In the genomic region with DNA sequence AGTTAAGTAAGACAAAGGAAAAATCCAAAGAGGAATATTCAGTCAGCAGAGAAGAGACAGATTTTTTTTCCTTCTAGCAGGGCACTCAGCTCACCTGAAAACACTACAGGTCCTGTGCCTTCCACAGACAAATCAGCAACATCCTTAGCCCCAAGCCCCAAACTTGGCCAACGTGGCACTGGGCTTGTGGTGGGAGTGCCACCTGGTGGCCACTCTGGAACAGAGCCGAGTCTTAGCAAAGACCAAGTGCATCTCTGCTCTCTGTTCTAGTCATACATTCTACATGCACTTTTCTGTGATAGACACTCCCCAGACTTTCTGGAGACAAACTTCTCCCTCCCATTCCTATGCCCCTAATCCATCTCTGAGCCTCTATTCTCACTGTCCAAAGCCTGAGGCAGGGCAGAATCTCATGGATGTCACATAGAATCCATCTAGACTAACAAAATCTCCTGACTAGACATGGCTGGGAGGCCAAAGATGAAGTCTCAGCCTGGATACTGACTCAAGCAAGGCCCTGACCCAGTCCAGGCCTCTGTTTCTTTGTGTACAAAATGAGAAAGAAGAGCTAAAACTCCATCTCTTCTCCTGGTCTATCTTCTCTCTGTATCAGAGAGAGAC, we compare ENCODE assay signal across 1 cellular context.
TF ChIP-seq lines count a peak whose summit lies in the region.

No MANE protein-coding gene starts in this region.

TF ChIP-seq in GM12878, 131 proteins besides CTCF, POLR2A, EP300 and RAD21 (continued from another document):
- TF ChIP-seq CBFB (IDR thresholded peaks at IDR 0.05; ENCODE audit: low read depth), result no peak
- no peak for TF ChIP-seq KDM1A (IDR thresholded peaks at IDR 0.05; ENCODE audit: borderline replicate concordance)
- no peak for TF ChIP-seq SREBF1 (IDR thresholded peaks at IDR 0.05; ENCODE audit: low read length)
- TF ChIP-seq, protein P1, sequence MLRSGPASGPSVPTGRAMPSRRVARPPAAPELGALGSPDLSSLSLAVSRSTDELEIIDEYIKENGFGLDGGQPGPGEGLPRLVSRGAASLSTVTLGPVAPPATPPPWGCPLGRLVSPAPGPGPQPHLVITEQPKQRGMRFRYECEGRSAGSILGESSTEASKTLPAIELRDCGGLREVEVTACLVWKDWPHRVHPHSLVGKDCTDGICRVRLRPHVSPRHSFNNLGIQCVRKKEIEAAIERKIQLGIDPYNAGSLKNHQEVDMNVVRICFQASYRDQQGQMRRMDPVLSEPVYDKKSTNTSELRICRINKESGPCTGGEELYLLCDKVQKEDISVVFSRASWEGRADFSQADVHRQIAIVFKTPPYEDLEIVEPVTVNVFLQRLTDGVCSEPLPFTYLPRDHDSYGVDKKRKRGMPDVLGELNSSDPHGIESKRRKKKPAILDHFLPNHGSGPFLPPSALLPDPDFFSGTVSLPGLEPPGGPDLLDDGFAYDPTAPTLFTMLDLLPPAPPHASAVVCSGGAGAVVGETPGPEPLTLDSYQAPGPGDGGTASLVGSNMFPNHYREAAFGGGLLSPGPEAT (IDR thresholded peaks at IDR 0.05; ENCODE audit: low read depth), result no peak
- peak; percentile 61; the same call in 1 of the 2 replicates for TF ChIP-seq MEF2A (IDR thresholded peaks at IDR 0.05; ENCODE audit: insufficient read depth, low read depth, low read length)
- TF ChIP-seq RB1 (IDR thresholded peaks at IDR 0.05; ENCODE audit: borderline replicate concordance), result peak; percentile 31; the same call in 1 of the 2 replicates
- no peak for TF ChIP-seq POLR2AphosphoS5 (IDR thresholded peaks at IDR 0.05; ENCODE audit: low read length)
- TF ChIP-seq PML (IDR thresholded peaks at IDR 0.05; ENCODE audit: low read length), result no peak
- no peak for TF ChIP-seq ZNF384 (IDR thresholded peaks at IDR 0.05; ENCODE audit: borderline replicate concordance, low read depth, low read length)
- TF ChIP-seq PAX8 (IDR thresholded peaks at IDR 0.05), result no peak
- no peak for TF ChIP-seq SMAD1 (IDR thresholded peaks at IDR 0.05; ENCODE audit: low read depth, partially characterized antibody)
- no peak for TF ChIP-seq TCF7 (IDR thresholded peaks at IDR 0.05; ENCODE audit: borderline replicate concordance)
- TF ChIP-seq, protein P2, sequence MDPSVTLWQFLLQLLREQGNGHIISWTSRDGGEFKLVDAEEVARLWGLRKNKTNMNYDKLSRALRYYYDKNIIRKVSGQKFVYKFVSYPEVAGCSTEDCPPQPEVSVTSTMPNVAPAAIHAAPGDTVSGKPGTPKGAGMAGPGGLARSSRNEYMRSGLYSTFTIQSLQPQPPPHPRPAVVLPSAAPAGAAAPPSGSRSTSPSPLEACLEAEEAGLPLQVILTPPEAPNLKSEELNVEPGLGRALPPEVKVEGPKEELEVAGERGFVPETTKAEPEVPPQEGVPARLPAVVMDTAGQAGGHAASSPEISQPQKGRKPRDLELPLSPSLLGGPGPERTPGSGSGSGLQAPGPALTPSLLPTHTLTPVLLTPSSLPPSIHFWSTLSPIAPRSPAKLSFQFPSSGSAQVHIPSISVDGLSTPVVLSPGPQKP (IDR thresholded peaks at IDR 0.05; ENCODE audit: low read depth, low read length), result no peak
- no peak for TF ChIP-seq SRF (IDR thresholded peaks at IDR 0.05; ENCODE audit: low read depth in 2 of 2, low read length in 2 of 2)
- TF ChIP-seq PBX3 (IDR thresholded peaks at IDR 0.05; ENCODE audit: insufficient replicate concordance, low read depth, low read length), result no peak
- peak; percentile 69; the same call in 1 of the 2 replicates for TF ChIP-seq NBN (IDR thresholded peaks at IDR 0.05)
- TF ChIP-seq, protein P3, sequence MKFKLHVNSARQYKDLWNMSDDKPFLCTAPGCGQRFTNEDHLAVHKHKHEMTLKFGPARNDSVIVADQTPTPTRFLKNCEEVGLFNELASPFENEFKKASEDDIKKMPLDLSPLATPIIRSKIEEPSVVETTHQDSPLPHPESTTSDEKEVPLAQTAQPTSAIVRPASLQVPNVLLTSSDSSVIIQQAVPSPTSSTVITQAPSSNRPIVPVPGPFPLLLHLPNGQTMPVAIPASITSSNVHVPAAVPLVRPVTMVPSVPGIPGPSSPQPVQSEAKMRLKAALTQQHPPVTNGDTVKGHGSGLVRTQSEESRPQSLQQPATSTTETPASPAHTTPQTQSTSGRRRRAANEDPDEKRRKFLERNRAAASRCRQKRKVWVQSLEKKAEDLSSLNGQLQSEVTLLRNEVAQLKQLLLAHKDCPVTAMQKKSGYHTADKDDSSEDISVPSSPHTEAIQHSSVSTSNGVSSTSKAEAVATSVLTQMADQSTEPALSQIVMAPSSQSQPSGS (IDR thresholded peaks at IDR 0.05; ENCODE audit: low read length), result no peak
- no peak; the same call in 1 of the 2 replicates for TF ChIP-seq IKZF1 (conservative IDR thresholded peaks at IDR 0.05)
- no peak for TF ChIP-seq ATF3 (IDR thresholded peaks at IDR 0.05; ENCODE audit: borderline replicate concordance, extremely low read depth, low read depth, low read length)
- no peak; the same call in 1 of the 2 replicates for TF ChIP-seq STAT1 (conservative IDR thresholded peaks at IDR 0.05)
